In the genomic region with DNA sequence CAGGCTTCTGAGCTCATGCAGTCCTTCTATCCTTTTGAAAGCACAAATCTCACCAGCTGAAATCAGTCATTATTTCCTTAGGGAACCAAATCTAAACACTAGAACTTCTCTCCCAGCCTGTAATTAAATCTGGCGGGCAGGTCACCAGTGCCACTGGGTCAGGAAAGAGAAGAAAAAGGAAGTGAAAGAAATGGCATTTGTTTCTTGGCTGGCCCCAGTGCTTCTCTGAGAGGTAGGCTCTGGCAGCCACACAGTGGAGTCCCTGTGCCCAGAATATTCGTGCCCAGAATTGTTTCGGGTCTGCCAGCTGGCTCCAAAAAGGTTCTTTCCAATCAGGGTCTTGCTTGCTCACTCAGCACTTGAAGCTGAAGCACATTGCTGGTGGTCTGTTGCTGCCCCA, we compare ENCODE assay signal across 24 cellular contexts.
DNase-seq lines count a peak whose midpoint lies in the region; ATAC-seq, FAIRE-seq and TF ChIP-seq lines count a peak whose summit lies in the region.
"Had no signal": no experiment of that assay in that cellular context is flagged by ENCODE, and none has a peak within 500 bp of the region (broad histone marks: within the 10 kb centered on the region; RNA-seq: fewer than 3 reads in every experiment).

No MANE protein-coding gene starts in this region.

- H3K36me3 Mint-ChIP-seq in astrocyte (ENCODE audit: low read depth, unreplicated experiment), result no peaks in the 10 kb centered on the region
- H3K36me3 Mint-ChIP-seq: activated naive CD4-positive, alpha-beta T cell treated with anti-CD3 and anti-CD28 coated beads, Interleukin-2, amount 10 ng/mL, durations not matched to agents 7 days and 5 days had no signal

- intact Hi-C loops in right cardiac atrium (cut with DNase I) (no loop called here), heart right ventricle (cut with DNase I) (loop anchor here in 1 of 10 donors (10.0 kb wide), 1 partner anchor 64 kb away; no protein-coding TSS in a partner anchor), sciatic nerve (cut with DNase I) (no loop called here)

- H3K9me3 Mint-ChIP-seq in astrocyte (ENCODE audit: unreplicated experiment), result no peaks in the 10 kb centered on the region
- H3K9me3 Mint-ChIP-seq: activated naive CD4-positive, alpha-beta T cell treated with anti-CD3 and anti-CD28 coated beads, Interleukin-2, amount 10 ng/mL, durations not matched to agents 7 days and 5 days; activated T-cell treated with anti-CD3 and anti-CD28 coated beads, Interleukin-2, amount 50 U/mL, for 4 hours had no signal

- FAIRE-seq in astrocyte (lab: Jason Lieb, UNC), result no peak

- no peak overlapping the region for H3K9ac ChIP-seq in astrocyte (ENCODE audit: low read length)

- peaks cover 14% of the 10 kb centered on the region for H3K4me1 Mint-ChIP-seq in astrocyte (ENCODE audit: low read depth, unreplicated experiment)

- H3K4me2 ChIP-seq in astrocyte (ENCODE audit: low read length), result no peak overlapping the region

- H3K27me3 Mint-ChIP-seq in astrocyte (ENCODE audit: low read depth, unreplicated experiment), result no peaks in the 10 kb centered on the region
- H3K27me3 Mint-ChIP-seq: activated naive CD4-positive, alpha-beta T cell treated with anti-CD3 and anti-CD28 coated beads, Interleukin-2, amount 10 ng/mL, durations not matched to agents 7 days and 5 days had no signal

- no peak for TF ChIP-seq CTCF in heart right ventricle (IDR thresholded peaks at IDR 0.05)
- no peak for TF ChIP-seq CTCF in astrocyte (IDR thresholded peaks at IDR 0.05; ENCODE audit: insufficient read depth, low read depth, low read length)

- no peak overlapping the region for H3K27ac Mint-ChIP-seq in astrocyte (ENCODE audit: unreplicated experiment)
- H3K27ac Mint-ChIP-seq: activated naive CD4-positive, alpha-beta T cell treated with anti-CD3 and anti-CD28 coated beads, Interleukin-2, amount 10 ng/mL, durations not matched to agents 7 days and 5 days had no signal

- no peak for ATAC-seq in right cardiac atrium
- no peak for ATAC-seq in heart right ventricle
- no peak for ATAC-seq in HG03175 (IDR thresholded peaks at IDR 0.05; ENCODE audit: unreplicated experiment)
- no peak for ATAC-seq in HG03025 (IDR thresholded peaks at IDR 0.05; ENCODE audit: low FRiP score, unreplicated experiment)
- ATAC-seq in sciatic nerve, result no peak
- ATAC-seq: activated T-cell treated with anti-CD3 and anti-CD28 coated beads, Interleukin-2, amount 50 U/mL, for 4 hours; SK-N-SH treated with all-trans-retinoic acid at 6 μM for 48 hours had no signal

- H3K27ac ChIP-seq in right cardiac atrium (ENCODE audit: low read length) (no peak overlapping the region), heart right ventricle (no peak overlapping the region), astrocyte (ENCODE audit: low read depth, low read length) (no peak overlapping the region)
- H3K27ac ChIP-seq: esophagus muscularis mucosa, neutrophil, right atrium auricular region, vagina had no signal

- no peaks in the 10 kb centered on the region for H3K79me2 ChIP-seq in astrocyte (ENCODE audit: insufficient read depth, low read length)

- H3K27me3 ChIP-seq in right cardiac atrium (ENCODE audit: control insufficient read depth, insufficient read depth), result no peaks in the 10 kb centered on the region
- no peaks in the 10 kb centered on the region for H3K27me3 ChIP-seq in heart right ventricle
- no peaks in the 10 kb centered on the region for H3K27me3 ChIP-seq in astrocyte (ENCODE audit: insufficient read depth, low read length)
- H3K27me3 ChIP-seq: esophagus muscularis mucosa, right atrium auricular region, vagina had no signal

- peak in 2 of 3 donors; percentile 43 to 44 for DNase-seq in right cardiac atrium
- DNase-seq in heart right ventricle, result no peak
- no peak for DNase-seq in astrocyte (ENCODE audit: low read depth)
- peak in 38 of 51 donors; percentile 3 to 78 (median 47) for DNase-seq in hypothalamus (lab: John Stamatoyannopoulos, UW)
- no peak for DNase-seq in NCI-H1436 (lab: John Stamatoyannopoulos, UW)
- no peak for DNase-seq in sciatic nerve (ENCODE audit: low spot score)
- DNase-seq: activated CD4-positive, CD25-positive, alpha-beta regulatory T cell; activated CD8-positive, alpha-beta memory T cell treated with anti-CD3 and anti-CD28 coated beads for 24 hours; activated naive CD4-positive, alpha-beta T cell treated with anti-CD3 and anti-CD28 coated beads, Interleukin-2, amount 10 ng/mL, durations not matched to agents 7 days and 5 days; activated T-cell treated with anti-CD3 and anti-CD28 coated beads, Interleukin-2, amount 50 U/mL, for 4 hours; aorta; effector CD8-positive, alpha-beta T cell; KBM-7; NCI-H1092; NCI-H2081 treated with DMSO at 0.1 percent for 48 hours; NCI-H510A; T1000 had no signal

- H3K36me3 ChIP-seq in heart right ventricle (no peaks in the 10 kb centered on the region), astrocyte (ENCODE audit: insufficient read depth, low read length) (no peaks in the 10 kb centered on the region)
- H3K36me3 ChIP-seq: esophagus muscularis mucosa, neutrophil, right atrium auricular region, vagina had no signal

- H3K4me1 ChIP-seq in right cardiac atrium (ENCODE audit: control insufficient read depth, insufficient read depth, low read length) (no peaks in the 10 kb centered on the region), heart right ventricle (no peaks in the 10 kb centered on the region), astrocyte (ENCODE audit: insufficient read depth, low read length) (peaks cover 13% of the 10 kb centered on the region)
- H3K4me1 ChIP-seq: esophagus muscularis mucosa, right atrium auricular region, vagina had no signal

- H3K9me3 ChIP-seq in right cardiac atrium (ENCODE audit: control insufficient read depth, low read length) (no peaks in the 10 kb centered on the region), heart right ventricle (no peaks in the 10 kb centered on the region), astrocyte (ENCODE audit: insufficient read depth, low read depth, low read length) (no peaks in the 10 kb centered on the region)
- H3K9me3 ChIP-seq: esophagus muscularis mucosa, neutrophil, right atrium auricular region, vagina had no signal

- peak overlapping the region; percentile 49 for H2AFZ ChIP-seq in astrocyte (ENCODE audit: low read depth, low read length)

- H3K4me3 ChIP-seq in right cardiac atrium (ENCODE audit: low read length) (no peak overlapping the region), heart right ventricle (no peak overlapping the region), astrocyte (ENCODE audit: insufficient read depth, low read depth, low read length) (no peak overlapping the region)
- H3K4me3 ChIP-seq: esophagus muscularis mucosa, right atrium auricular region, vagina had no signal

- H3K4me3 Mint-ChIP-seq in astrocyte (ENCODE audit: unreplicated experiment), result no peak overlapping the region
- H3K4me3 Mint-ChIP-seq: activated naive CD4-positive, alpha-beta T cell treated with anti-CD3 and anti-CD28 coated beads, Interleukin-2, amount 10 ng/mL, durations not matched to agents 7 days and 5 days; activated T-cell treated with anti-CD3 and anti-CD28 coated beads, Interleukin-2, amount 50 U/mL, for 4 hours had no signal

- no peaks in the 10 kb centered on the region for H4K20me1 ChIP-seq in astrocyte (ENCODE audit: insufficient read depth, low read length)

- WGBS in right cardiac atrium, result 39% methylated on average over 3 of the region's 3 CpGs
- WGBS in heart right ventricle, 2 donors, result 56 to 60% methylated on average over 3 of the region's 3 CpGs

Comparison
In these comparisons a context has a peak if more than half of its experiments do, and no peak if none do; other contexts are left out.
1. DNase-seq: peak in right cardiac atrium (2 of 3) and hypothalamus (38 of 51); none in heart right ventricle (0 of 2), astrocyte (single experiment), NCI-H1436 (single experiment) and sciatic nerve (single experiment).